In the genomic region with DNA sequence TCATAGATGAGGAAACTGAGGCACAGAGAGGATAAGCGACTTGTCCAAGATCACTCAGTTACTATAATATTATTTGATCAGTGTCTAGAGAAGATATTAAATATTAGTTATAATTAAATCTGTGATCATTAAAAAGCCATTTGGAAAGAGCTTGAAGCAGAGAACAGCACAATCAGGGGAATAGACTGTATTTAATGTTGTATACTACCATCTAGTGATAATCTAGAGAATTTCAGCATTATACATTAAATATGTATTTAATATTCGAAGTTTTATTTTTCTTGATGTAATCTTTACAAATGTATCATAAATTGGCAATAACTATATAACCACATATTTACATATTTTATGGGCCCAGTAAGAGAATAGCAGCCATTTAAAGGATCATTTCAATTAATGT, we compare ENCODE assay signal across 8 cellular contexts. TPM values are rescaled to one million over a fixed set of nuclear protein-coding genes. Genes with fewer than 3 reads are reported as not detected.
DNase-seq lines count a peak whose midpoint lies in the region; ATAC-seq and TF ChIP-seq lines count a peak whose summit lies in the region.

No MANE protein-coding gene starts in this region.

- DNase-seq in NCI-H345 (lab: John Stamatoyannopoulos, UW) (peak; percentile 15), NCI-H345 treated with DMSO at 0.1 percent for 48 hours (lab: John Stamatoyannopoulos, UW; ENCODE audit: unreplicated experiment) (no peak), left lung (no peak), COLO668 (lab: John Stamatoyannopoulos, UW; ENCODE audit: unreplicated experiment) (no peak)

- TF ChIP-seq CTCF in left lung (IDR thresholded peaks at IDR 0.05) = peak; percentile 21 to 44

- H3K36me3 ChIP-seq in left lung = no peaks in the 10 kb centered on the region

- ATAC-seq in HG03442 (IDR thresholded peaks at IDR 0.05; ENCODE audit: unreplicated experiment) (peak; percentile 61), SK-N-SH treated with all-trans-retinoic acid at 6 μM for 48 hours (peak; percentile 83), left lung (peak; percentile 89), HG02763 (IDR thresholded peaks at IDR 0.05; ENCODE audit: unreplicated experiment) (no peak), GM21360 (IDR thresholded peaks at IDR 0.05; ENCODE audit: unreplicated experiment) (no peak)

- H3K9me3 ChIP-seq in left lung = no peaks in the 10 kb centered on the region

- H3K27me3 ChIP-seq in left lung = peaks cover 0 to 4% of the 10 kb centered on the region in 2 donors

- H3K4me1 ChIP-seq in left lung = no peaks in the 10 kb centered on the region

- intact Hi-C loops in left lung (cut with DNase I) = no loop called here

- H3K4me3 ChIP-seq in left lung = no peak overlapping the region

- no peak overlapping the region for H3K27ac ChIP-seq in left lung

TF ChIP-seq in SK-N-SH treated with all-trans-retinoic acid at 6 μM for 48 hours, 23 proteins besides CTCF, POLR2A, EP300 and RAD21:
- TF ChIP-seq GLIS3 (CRISPR knock-in tag; IDR thresholded peaks at IDR 0.05) (no peak), PPARA (CRISPR knock-in tag; IDR thresholded peaks at IDR 0.05; ENCODE audit: borderline replicate concordance) (no peak), ARNTL (CRISPR knock-in tag; IDR thresholded peaks at IDR 0.05; ENCODE audit: borderline replicate concordance, low read depth) (no peak), ZC3H10 (CRISPR knock-in tag; IDR thresholded peaks at IDR 0.05) (no peak), OSR1 (CRISPR knock-in tag; IDR thresholded peaks at IDR 0.05) (no peak), TOX (CRISPR knock-in tag; IDR thresholded peaks at IDR 0.05; ENCODE audit: borderline replicate concordance) (no peak), ESRRG (CRISPR knock-in tag; IDR thresholded peaks at IDR 0.05) (no peak), ZFP30 (CRISPR knock-in tag; IDR thresholded peaks at IDR 0.05) (no peak), BACH2 (CRISPR knock-in tag; IDR thresholded peaks at IDR 0.05; ENCODE audit: borderline replicate concordance) (no peak), ZNF8 (CRISPR knock-in tag; IDR thresholded peaks at IDR 0.05) (no peak), ZFP3 (CRISPR knock-in tag; IDR thresholded peaks at IDR 0.05) (no peak), ZNF70 (CRISPR knock-in tag; IDR thresholded peaks at IDR 0.05) (no peak), TCF4 (CRISPR knock-in tag; IDR thresholded peaks at IDR 0.05; ENCODE audit: borderline replicate concordance) (no peak), RARB (CRISPR knock-in tag; IDR thresholded peaks at IDR 0.05) (no peak)
- TF ChIP-seq, protein P1, sequence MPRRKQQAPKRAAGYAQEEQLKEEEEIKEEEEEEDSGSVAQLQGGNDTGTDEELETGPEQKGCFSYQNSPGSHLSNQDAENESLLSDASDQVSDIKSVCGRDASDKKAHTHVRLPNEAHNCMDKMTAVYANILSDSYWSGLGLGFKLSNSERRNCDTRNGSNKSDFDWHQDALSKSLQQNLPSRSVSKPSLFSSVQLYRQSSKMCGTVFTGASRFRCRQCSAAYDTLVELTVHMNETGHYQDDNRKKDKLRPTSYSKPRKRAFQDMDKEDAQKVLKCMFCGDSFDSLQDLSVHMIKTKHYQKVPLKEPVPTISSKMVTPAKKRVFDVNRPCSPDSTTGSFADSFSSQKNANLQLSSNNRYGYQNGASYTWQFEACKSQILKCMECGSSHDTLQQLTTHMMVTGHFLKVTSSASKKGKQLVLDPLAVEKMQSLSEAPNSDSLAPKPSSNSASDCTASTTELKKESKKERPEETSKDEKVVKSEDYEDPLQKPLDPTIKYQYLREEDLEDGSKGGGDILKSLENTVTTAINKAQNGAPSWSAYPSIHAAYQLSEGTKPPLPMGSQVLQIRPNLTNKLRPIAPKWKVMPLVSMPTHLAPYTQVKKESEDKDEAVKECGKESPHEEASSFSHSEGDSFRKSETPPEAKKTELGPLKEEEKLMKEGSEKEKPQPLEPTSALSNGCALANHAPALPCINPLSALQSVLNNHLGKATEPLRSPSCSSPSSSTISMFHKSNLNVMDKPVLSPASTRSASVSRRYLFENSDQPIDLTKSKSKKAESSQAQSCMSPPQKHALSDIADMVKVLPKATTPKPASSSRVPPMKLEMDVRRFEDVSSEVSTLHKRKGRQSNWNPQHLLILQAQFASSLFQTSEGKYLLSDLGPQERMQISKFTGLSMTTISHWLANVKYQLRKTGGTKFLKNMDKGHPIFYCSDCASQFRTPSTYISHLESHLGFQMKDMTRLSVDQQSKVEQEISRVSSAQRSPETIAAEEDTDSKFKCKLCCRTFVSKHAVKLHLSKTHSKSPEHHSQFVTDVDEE (CRISPR knock-in tag; IDR thresholded peaks at IDR 0.05) = no peak
- TF ChIP-seq, protein P2, sequence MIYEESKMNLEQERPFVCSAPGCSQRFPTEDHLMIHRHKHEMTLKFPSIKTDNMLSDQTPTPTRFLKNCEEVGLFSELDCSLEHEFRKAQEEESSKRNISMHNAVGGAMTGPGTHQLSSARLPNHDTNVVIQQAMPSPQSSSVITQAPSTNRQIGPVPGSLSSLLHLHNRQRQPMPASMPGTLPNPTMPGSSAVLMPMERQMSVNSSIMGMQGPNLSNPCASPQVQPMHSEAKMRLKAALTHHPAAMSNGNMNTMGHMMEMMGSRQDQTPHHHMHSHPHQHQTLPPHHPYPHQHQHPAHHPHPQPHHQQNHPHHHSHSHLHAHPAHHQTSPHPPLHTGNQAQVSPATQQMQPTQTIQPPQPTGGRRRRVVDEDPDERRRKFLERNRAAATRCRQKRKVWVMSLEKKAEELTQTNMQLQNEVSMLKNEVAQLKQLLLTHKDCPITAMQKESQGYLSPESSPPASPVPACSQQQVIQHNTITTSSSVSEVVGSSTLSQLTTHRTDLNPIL (CRISPR knock-in tag; IDR thresholded peaks at IDR 0.05; ENCODE audit: low read depth) = no peak
- TF ChIP-seq, protein P3, sequence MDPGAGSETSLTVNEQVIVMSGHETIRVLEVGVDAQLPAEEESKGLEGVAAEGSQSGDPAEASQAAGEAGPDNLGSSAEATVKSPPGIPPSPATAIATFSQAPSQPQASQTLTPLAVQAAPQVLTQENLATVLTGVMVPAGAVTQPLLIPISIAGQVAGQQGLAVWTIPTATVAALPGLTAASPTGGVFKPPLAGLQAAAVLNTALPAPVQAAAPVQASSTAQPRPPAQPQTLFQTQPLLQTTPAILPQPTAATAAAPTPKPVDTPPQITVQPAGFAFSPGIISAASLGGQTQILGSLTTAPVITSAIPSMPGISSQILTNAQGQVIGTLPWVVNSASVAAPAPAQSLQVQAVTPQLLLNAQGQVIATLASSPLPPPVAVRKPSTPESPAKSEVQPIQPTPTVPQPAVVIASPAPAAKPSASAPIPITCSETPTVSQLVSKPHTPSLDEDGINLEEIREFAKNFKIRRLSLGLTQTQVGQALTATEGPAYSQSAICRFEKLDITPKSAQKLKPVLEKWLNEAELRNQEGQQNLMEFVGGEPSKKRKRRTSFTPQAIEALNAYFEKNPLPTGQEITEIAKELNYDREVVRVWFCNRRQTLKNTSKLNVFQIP (CRISPR knock-in tag; IDR thresholded peaks at IDR 0.05; ENCODE audit: borderline replicate concordance, low read depth) = no peak
TF ChIP-seq in SK-N-SH treated with all-trans-retinoic acid at 6 μM for 48 hours: peak in this region for 0.

RNA-seq across cellular contexts. Expression of a gene that starts 37.7 kb away (rescaled TPM):
- not detected for total RNA-seq in left lung

Comparison
In these comparisons a context has a peak if more than half of its experiments do, and no peak if none do; other contexts are left out.
1. ATAC-seq: peak in HG03442 (single experiment), SK-N-SH treated with all-trans-retinoic acid at 6 μM for 48 hours (single experiment) and left lung (single experiment); none in HG02763 (single experiment) and GM21360 (single experiment).